Comparison of ENCODE assay signal across 29 cellular contexts in genomic region chr2:226304308-226304707, GRCh38.
"Had no signal": no experiment of that assay in that cellular context is flagged by ENCODE, and none has a peak within 500 bp of the region (broad histone marks: within the 10 kb centered on the region; RNA-seq: fewer than 3 reads in every experiment).

No MANE protein-coding gene starts in this region.

- ATAC-seq: activated T-helper 17 cell treated with anti-CD3 and anti-CD28 coated beads, Interleukin-2, amount 50 U/mL, for 72 hours; Right ventricle myocardium inferior; T-cell had no signal

- H3K4me3 ChIP-seq: SK-N-MC had no signal

- H3K27me3 Mint-ChIP-seq: brain had no signal

- DNase-seq: activated CD4-positive, alpha-beta memory T cell treated with anti-CD3 and anti-CD28 coated beads for 36 hours; activated CD4-positive, alpha-beta T cell treated with anti-CD3 and anti-CD28 coated beads, Interleukin-2, amount 10 ng/mL, durations not matched to agents 7 days and 5 days; activated CD4-positive, CD25-positive, alpha-beta regulatory T cell; activated CD8-positive, alpha-beta memory T cell treated with anti-CD3 and anti-CD28 coated beads for 24 hours; activated gamma-delta T cell; activated naive CD4-positive, alpha-beta T cell treated with anti-CD3 and anti-CD28 coated beads for 36 hours; activated T-cell treated with anti-CD3 and anti-CD28 coated beads for 4 hours; activated T-cell treated with anti-CD3 and anti-CD28 coated beads, Interleukin-2, amount 50 U/mL, for 48 hours; amygdala; cortex of kidney; NCI-H1092 treated with DMSO at 0.1 percent for 48 hours; NCI-H1417 treated with DMSO at 0.1 percent for 48 hours; NCI-H1694 treated with DMSO at 0.1 percent for 48 hours; NCI-H2029 treated with DMSO at 0.1 percent for 48 hours; NCI-H345; NCI-H510A treated with DMSO at 0.1 percent for 48 hours; NCI-H69; NK-92 treated with Interleukin-12 subunit alpha and Interleukin-12 subunit beta, amount 100 ng/mL, for 24 hours; T-cell; T-helper 2 cell; T1000 had no signal

- H3K27ac Mint-ChIP-seq: activated CD4-positive, alpha-beta memory T cell treated with anti-CD3 and anti-CD28 coated beads for 36 hours; activated CD4-positive, alpha-beta T cell treated with anti-CD3 and anti-CD28 coated beads, Interleukin-2, amount 10 ng/mL, durations not matched to agents 7 days and 5 days; activated naive CD4-positive, alpha-beta T cell treated with anti-CD3 and anti-CD28 coated beads for 36 hours; activated naive CD8-positive, alpha-beta T cell; activated T-helper 17 cell treated with anti-CD3 and anti-CD28 coated beads, Interleukin-2, amount 50 U/mL, for 72 hours; brain; T-cell had no signal

- H3K9me3 Mint-ChIP-seq: activated CD4-positive, alpha-beta memory T cell treated with anti-CD3 and anti-CD28 coated beads for 36 hours; activated CD4-positive, alpha-beta T cell treated with anti-CD3 and anti-CD28 coated beads, Interleukin-2, amount 10 ng/mL, durations not matched to agents 7 days and 5 days; activated naive CD4-positive, alpha-beta T cell treated with anti-CD3 and anti-CD28 coated beads for 36 hours; activated T-helper 17 cell treated with anti-CD3 and anti-CD28 coated beads, Interleukin-2, amount 50 U/mL, for 72 hours; central memory CD8-positive, alpha-beta T cell; T-cell had no signal

- H3K36me3 Mint-ChIP-seq: activated CD4-positive, alpha-beta memory T cell treated with anti-CD3 and anti-CD28 coated beads for 36 hours; activated naive CD8-positive, alpha-beta T cell; brain; T-cell had no signal

- H3K4me3 Mint-ChIP-seq: activated CD4-positive, alpha-beta memory T cell treated with anti-CD3 and anti-CD28 coated beads for 36 hours; activated CD4-positive, alpha-beta T cell treated with anti-CD3 and anti-CD28 coated beads, Interleukin-2, amount 10 ng/mL, durations not matched to agents 7 days and 5 days; activated naive CD4-positive, alpha-beta T cell treated with anti-CD3 and anti-CD28 coated beads for 36 hours; activated naive CD8-positive, alpha-beta T cell; activated T-helper 17 cell treated with anti-CD3 and anti-CD28 coated beads, Interleukin-2, amount 50 U/mL, for 72 hours; brain; central memory CD8-positive, alpha-beta T cell; T-cell had no signal

- H3K27ac ChIP-seq: SK-N-MC, VCaP had no signal

- FAIRE-seq: astrocyte had no signal

- H3K4me1 Mint-ChIP-seq: activated CD4-positive, alpha-beta T cell treated with anti-CD3 and anti-CD28 coated beads, Interleukin-2, amount 10 ng/mL, durations not matched to agents 7 days and 5 days; activated T-helper 17 cell treated with anti-CD3 and anti-CD28 coated beads, Interleukin-2, amount 50 U/mL, for 72 hours; central memory CD8-positive, alpha-beta T cell; T-cell had no signal
